Comparison of ENCODE assay signal across 20 cellular contexts in genomic region chr5:124220418-124220817, GRCh38.
"Had no signal": no experiment of that assay in that cellular context is flagged by ENCODE, and none has a peak within 500 bp of the region (broad histone marks: within the 10 kb centered on the region; RNA-seq: fewer than 3 reads in every experiment).

No MANE protein-coding gene starts in this region.

- H3K4me3 Mint-ChIP-seq: mesothelial cell of epicardium had no signal

- ATAC-seq: foreskin keratinocyte, gastroesophageal sphincter, heart right ventricle, left cardiac atrium, left lung, left ventricle myocardium superior, lower lobe of right lung, mucosa of descending colon had no signal

- FAIRE-seq: endothelial cell of umbilical vein, islet of Langerhans, keratinocyte had no signal

- H3K4me1 ChIP-seq: colonic mucosa, esophagus muscularis mucosa, foreskin keratinocyte, gastroesophageal sphincter, heart right ventricle, left lung, lower lobe of right lung had no signal

- DNase-seq: colonic mucosa; dermis blood vessel endothelial cell; dorsolateral prefrontal cortex; effector CD4-positive, alpha-beta T cell; effector memory CD4-positive, alpha-beta T cell; foreskin keratinocyte; heart right ventricle; hippocampal formation; left cardiac atrium; left lung; left ventricle myocardium superior; lower lobe of right lung; mesenchymal stem cell; mucosa of descending colon had no signal

- H3K9me3 ChIP-seq: colonic mucosa, esophagus muscularis mucosa, gastroesophageal sphincter, left lung, lower lobe of right lung, mucosa of descending colon had no signal

- H3K27ac Mint-ChIP-seq: mesothelial cell of epicardium had no signal

- H3K27ac ChIP-seq: colonic mucosa, dorsolateral prefrontal cortex, esophagus muscularis mucosa, foreskin keratinocyte, gastroesophageal sphincter, heart right ventricle, left lung, lower lobe of right lung had no signal

- H3K36me3 ChIP-seq: colonic mucosa, esophagus muscularis mucosa, gastroesophageal sphincter, heart right ventricle, left lung, lower lobe of right lung had no signal

- H3K4me3 ChIP-seq: colonic mucosa, dorsolateral prefrontal cortex, esophagus muscularis mucosa, gastroesophageal sphincter, heart right ventricle, left lung, lower lobe of right lung, mucosa of descending colon had no signal

- H3K27me3 ChIP-seq: colonic mucosa, dorsolateral prefrontal cortex, esophagus muscularis mucosa, foreskin keratinocyte, gastroesophageal sphincter, heart right ventricle, left lung had no signal
